Comparison of ENCODE assay signal across 1 cellular context in the genomic region with DNA sequence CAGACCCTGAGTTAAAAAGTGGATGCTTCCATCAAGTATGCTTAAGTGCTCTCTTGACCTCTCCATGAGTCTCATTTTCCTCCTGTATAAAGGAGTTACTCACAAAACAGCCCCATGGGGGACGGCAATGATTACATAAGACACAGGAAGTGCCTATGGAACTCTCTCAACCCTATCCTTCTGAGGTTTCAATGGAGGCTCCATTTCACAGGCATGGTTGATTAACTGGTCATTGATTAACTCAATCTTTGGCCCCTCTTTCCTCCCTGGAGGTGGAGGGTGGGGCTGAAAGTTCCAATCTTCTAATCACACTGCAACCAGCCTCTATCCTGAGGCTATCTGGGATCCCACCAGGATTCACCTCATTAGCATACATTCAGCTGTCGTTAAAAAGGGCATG.
TF ChIP-seq lines count a peak whose summit lies in the region.

No MANE protein-coding gene starts in this region.

TF ChIP-seq in H1, 55 proteins besides CTCF, POLR2A, EP300 and RAD21:
- TF ChIP-seq SP4 (IDR thresholded peaks at IDR 0.05; ENCODE audit: low read length) (no peak), RFX5 (IDR thresholded peaks at IDR 0.05; ENCODE audit: borderline replicate concordance, low read depth, low read length) (no peak), GTF2F1 (IDR thresholded peaks at IDR 0.05; ENCODE audit: borderline replicate concordance, low read depth, low read length) (no peak), GABPA (IDR thresholded peaks at IDR 0.05; ENCODE audit: borderline replicate concordance, insufficient read depth, low read length) (no peak), SUZ12 (IDR thresholded peaks at IDR 0.05; ENCODE audit: low read length) (no peak), PHF8 (conservative IDR thresholded peaks at IDR 0.05; ENCODE audit: low read depth, low read length) (no peak), TAF7 (optimal IDR thresholded peaks at IDR 0.05; ENCODE audit: borderline replicate concordance, low read depth, low read length) (no peak), CREB1 (IDR thresholded peaks at IDR 0.05) (no peak), TCF12 (IDR thresholded peaks at IDR 0.05; ENCODE audit: low read depth, low read length) (no peak)
- TF ChIP-seq, protein P1, sequence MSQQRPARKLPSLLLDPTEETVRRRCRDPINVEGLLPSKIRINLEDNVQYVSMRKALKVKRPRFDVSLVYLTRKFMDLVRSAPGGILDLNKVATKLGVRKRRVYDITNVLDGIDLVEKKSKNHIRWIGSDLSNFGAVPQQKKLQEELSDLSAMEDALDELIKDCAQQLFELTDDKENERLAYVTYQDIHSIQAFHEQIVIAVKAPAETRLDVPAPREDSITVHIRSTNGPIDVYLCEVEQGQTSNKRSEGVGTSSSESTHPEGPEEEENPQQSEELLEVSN (IDR thresholded peaks at IDR 0.05) = no peak
TF ChIP-seq in H1: peak in this region for 0.
